8 cellular contexts compared by ENCODE assay signal in genomic region chr1:156705918-156706646, GRCh38. TPM values are rescaled to one million over a fixed set of nuclear protein-coding genes. Genes with fewer than 3 reads are reported as not detected.
A peak's percentile ranks its signal among the peaks of the same experiment; 100 is the strongest.
DNase-seq lines count a peak whose midpoint lies in the region; ATAC-seq, FAIRE-seq and TF ChIP-seq lines count a peak whose summit lies in the region.

No MANE protein-coding gene starts in this region.

- TF ChIP-seq CTCF in D721Med (IDR thresholded peaks at IDR 0.05; ENCODE audit: insufficient read depth, missing control alignments) (peak; percentile 71), Loucy (conservative IDR thresholded peaks at IDR 0.05; ENCODE audit: low read length) (peak; percentile 95)

- no peaks in the 10 kb centered on the region for H3K36me3 ChIP-seq in Loucy (ENCODE audit: insufficient read depth, low read length)
- H3K36me3 ChIP-seq in iPS DF 6.9 (ENCODE audit: control insufficient read depth, insufficient read depth, low read length): no peaks in the 10 kb centered on the region
- no peaks in the 10 kb centered on the region for H3K36me3 ChIP-seq in skeletal muscle tissue (ENCODE audit: control insufficient read depth in 3 of 3, insufficient read depth in 3 of 3, low read length in 3 of 3)

- H3K9ac ChIP-seq in Loucy (ENCODE audit: low read depth, low read length, poor library complexity, severe bottlenecking) (peak overlapping the region; percentile 64), skeletal muscle tissue (ENCODE audit: low read depth in 1 of 3, low read length in 3 of 3) (peak overlapping the region; percentile 51 to 76 (median 65))

- no CpG with 5 or more reads among the region's 45 CpGs for WGBS in iPS DF 6.9 (ENCODE audit: insufficient coverage, insufficient read length)

- DNase-seq in D721Med (ENCODE audit: insufficient read length, low spot score) (peak; percentile 95), T-helper 2 cell (peak; percentile 56 to 69 (median 62)), anterior cingulate cortex (lab: John Stamatoyannopoulos, UW) (peak in 42 of 58 donors; percentile 5 to 74 (median 32)), iPS DF 6.9 (ENCODE audit: low read depth, low spot score) (no peak), RCC 7860 (ENCODE audit: low spot score) (no peak)

- peak overlapping the region; percentile 100 for H3K4me2 ChIP-seq in Loucy (ENCODE audit: low read depth, low read length, poor library complexity, severe bottlenecking)

- H3K9me3 ChIP-seq in Loucy (ENCODE audit: insufficient read depth, low read depth, low read length) (no peaks in the 10 kb centered on the region), iPS DF 6.9 (ENCODE audit: control insufficient read depth, insufficient read depth, low read length) (no peaks in the 10 kb centered on the region), skeletal muscle tissue (ENCODE audit: control insufficient read depth in 3 of 3, low read length in 3 of 3) (no peaks in the 10 kb centered on the region)

- peak overlapping the region; percentile 89 for H2AFZ ChIP-seq in Loucy (ENCODE audit: low read length)

- H3K27ac ChIP-seq in iPS DF 6.9 (ENCODE audit: low read length) (no peak overlapping the region), skeletal muscle tissue (ENCODE audit: low read depth, low read length) (peak overlapping the region; percentile 76)

- H3K4me1 ChIP-seq in Loucy (ENCODE audit: insufficient read depth, low read length, poor library complexity, severe bottlenecking) (peaks cover 17% of the 10 kb centered on the region), iPS DF 6.9 (ENCODE audit: control insufficient read depth, insufficient read depth, low read length) (peaks cover 17% of the 10 kb centered on the region), skeletal muscle tissue (ENCODE audit: control insufficient read depth in 3 of 3, insufficient read depth in 3 of 3, low read length in 3 of 3) (peaks cover 36 to 43% (median 39%) of the 10 kb centered on the region in 3 donors)

- H3K27me3 ChIP-seq in Loucy (ENCODE audit: insufficient read depth, low read length, poor library complexity, severe bottlenecking): no peaks in the 10 kb centered on the region
- H3K27me3 ChIP-seq in iPS DF 6.9 (ENCODE audit: control insufficient read depth, insufficient read depth, low read length): peaks cover 2% of the 10 kb centered on the region; the same call in 1 of the 2 replicates
- H3K27me3 ChIP-seq in skeletal muscle tissue (ENCODE audit: control insufficient read depth in 3 of 3, insufficient read depth in 3 of 3, low read length in 3 of 3): peaks cover 25 to 46% (median 26%) of the 10 kb centered on the region in 3 donors

- H3K9me2 ChIP-seq in Loucy (replicated peaks; ENCODE audit: low read depth, low read length): no peaks in the 10 kb centered on the region

- no peak for ATAC-seq in GM21825 (IDR thresholded peaks at IDR 0.05; ENCODE audit: unreplicated experiment)

- H4K20me1 ChIP-seq in Loucy (ENCODE audit: insufficient read depth, low read length, poor library complexity, severe bottlenecking): no peaks in the 10 kb centered on the region

- H3F3A ChIP-seq in Loucy (ENCODE audit: low read depth): no peaks in the 10 kb centered on the region

- FAIRE-seq in D721Med (lab: Jason Lieb, UNC) (no peak), RCC 7860 (lab: Jason Lieb, UNC) (no peak)

- H3K79me2 ChIP-seq in Loucy (ENCODE audit: insufficient read depth, low read length): no peaks in the 10 kb centered on the region

- H3K4me3 ChIP-seq in Loucy (ENCODE audit: low read length, poor library complexity, severe bottlenecking): peak overlapping the region; percentile 82
- H3K4me3 ChIP-seq in iPS DF 6.9 (ENCODE audit: low read length): peak overlapping the region; percentile 44; the same call in 1 of the 2 replicates
- peak overlapping the region; percentile 55 to 70 (median 66) for H3K4me3 ChIP-seq in skeletal muscle tissue (ENCODE audit: low read length in 3 of 3)

RNA-seq across cellular contexts. Expression of gene CRABP2, which starts 0.7 kb away (rescaled TPM):
- 57.4 TPM for total RNA-seq in skeletal muscle tissue

RNA-seq across cellular contexts. Expression of gene METTL25B, which starts 22.2 kb away (rescaled TPM):
- 4.2 TPM for total RNA-seq in skeletal muscle tissue

RNA-seq across cellular contexts. Expression of gene ISG20L2, which starts 22.5 kb away (rescaled TPM):
- 5.2 TPM for total RNA-seq in skeletal muscle tissue

RNA-seq across cellular contexts. Expression of gene NES, which starts 28.9 kb away (rescaled TPM):
- total RNA-seq in skeletal muscle tissue: 494 TPM

RNA-seq across cellular contexts. Expression of gene MRPL24, which starts 34.8 kb away (rescaled TPM):
- 36.5 TPM for total RNA-seq in skeletal muscle tissue

Comparison
In these comparisons a context has a peak if more than half of its experiments do, and no peak if none do; other contexts are left out.
1. DNase-seq: peak in D721Med (single experiment), T-helper 2 cell (5 of 5) and anterior cingulate cortex (42 of 58); none in iPS DF 6.9 (single experiment) and RCC 7860 (single experiment).
2. Peak in every context shown above with its lines, with median percentiles within 50 percentile points of each other: H3K4me3 ChIP-seq.